ENCODE assay signal across 12 cellular contexts in the genomic region with DNA sequence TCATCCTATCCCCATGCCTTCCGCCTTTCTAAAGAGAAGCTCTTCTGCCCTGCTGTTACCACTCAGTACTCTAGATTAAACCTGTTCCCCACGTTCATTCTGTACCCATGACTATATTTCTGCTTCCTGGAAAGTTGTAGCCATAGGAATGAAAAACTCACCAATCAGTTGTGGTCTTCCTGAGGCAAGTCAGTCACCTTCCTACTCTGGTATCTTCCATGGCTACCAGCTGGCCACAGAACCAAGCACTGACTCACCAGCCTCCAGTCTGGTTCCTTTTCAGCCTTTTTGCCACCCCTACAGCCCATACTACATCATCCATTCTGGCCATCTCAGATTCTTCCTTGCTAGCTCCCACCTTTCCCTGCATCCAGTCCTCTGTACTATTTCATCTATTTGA. TPM values are rescaled to one million over a fixed set of nuclear protein-coding genes. Genes with fewer than 3 reads are reported as not detected.
DNase-seq lines count a peak whose midpoint lies in the region; ATAC-seq, FAIRE-seq and TF ChIP-seq lines count a peak whose summit lies in the region.
"Had no signal": no experiment of that assay in that cellular context is flagged by ENCODE, and none has a peak within 500 bp of the region (broad histone marks: within the 10 kb centered on the region; RNA-seq: fewer than 3 reads in every experiment).

No MANE protein-coding gene starts in this region.

- H2AFZ ChIP-seq in endothelial cell of umbilical vein (ENCODE audit: low read depth, low read length), result no peak overlapping the region

- TF ChIP-seq CTCF in CD4-positive, alpha-beta T cell (IDR thresholded peaks at IDR 0.05), result no peak
- TF ChIP-seq CTCF in endothelial cell of umbilical vein (IDR thresholded peaks at IDR 0.05; ENCODE audit: extremely low read depth in 1 of 2, insufficient read depth in 1 of 2, low read depth in 1 of 2, low read length in 2 of 2), result no peak

- POLR2A ChIA-PET in CD4-positive, alpha-beta T cell (lab: Charles Lee), result interaction anchor here (1.3 kb wide), 1 partner anchor 101 kb away, joined by 4 read pairs; no protein-coding TSS in a partner anchor
- POLR2A ChIA-PET in endothelial cell of umbilical vein (lab: Charles Lee), result interaction anchor here (0.6 kb wide), 1 partner anchor 30 kb away, joined by 3 read pairs; no protein-coding TSS in a partner anchor

- no peaks in the 10 kb centered on the region for H3K27me3 Mint-ChIP-seq in CD4-positive, alpha-beta T cell

- ATAC-seq in CD4-positive, alpha-beta T cell (ENCODE audit: poor library complexity), result no peak
- ATAC-seq in HG02642 (IDR thresholded peaks at IDR 0.05; ENCODE audit: poor library complexity, unreplicated experiment), result no peak
- ATAC-seq in GM21381 (IDR thresholded peaks at IDR 0.05; ENCODE audit: unreplicated experiment), result no peak
- no peak for ATAC-seq in GM19397 (IDR thresholded peaks at IDR 0.05; ENCODE audit: unreplicated experiment)

- DNase-seq in CD4-positive, alpha-beta T cell, result no peak
- DNase-seq in MV-4-11 (lab: John Stamatoyannopoulos, UW) (peak; percentile 41), endothelial cell of umbilical vein (ENCODE audit: low read depth, low spot score) (peak; percentile 75), non-pigmented ciliary epithelial cell (ENCODE audit: low read depth) (peak; percentile 78), GM19239 (ENCODE audit: insufficient read length, low spot score) (no peak)
- DNase-seq: DND-41, NCI-H345, retina had no signal

- CTCF ChIA-PET in CD4-positive, alpha-beta T cell (lab: Charles Lee), result no interaction called here
- CTCF ChIA-PET in endothelial cell of umbilical vein (lab: Charles Lee), result interaction anchor here (1.3 to 5.1 kb wide), 2 partner anchors 115 to 253 kb away, joined by 5 to 37 read pairs; no protein-coding TSS in a partner anchor

- H3K4me1 Mint-ChIP-seq in CD4-positive, alpha-beta T cell (ENCODE audit: low read depth), result peaks cover 15% of the 10 kb centered on the region

- no peaks in the 10 kb centered on the region for H3K9me1 ChIP-seq in endothelial cell of umbilical vein (replicated peaks; ENCODE audit: control insufficient read depth, extremely low read depth, insufficient read depth, low read length)

- peak overlapping the region; percentile 39 for H3K4me3 Mint-ChIP-seq in CD4-positive, alpha-beta T cell

- peaks cover 13% of the 10 kb centered on the region for H3K79me2 ChIP-seq in endothelial cell of umbilical vein (ENCODE audit: control insufficient read depth, insufficient read depth, low read length)

- H3K9me3 ChIP-seq in CD4-positive, alpha-beta T cell (ENCODE audit: control insufficient read depth, low read length), result no peaks in the 10 kb centered on the region
- no peaks in the 10 kb centered on the region for H3K9me3 ChIP-seq in endothelial cell of umbilical vein (replicated peaks; ENCODE audit: control insufficient read depth, insufficient read depth, low read length)

- peak overlapping the region; percentile 3 for H3K4me2 ChIP-seq in endothelial cell of umbilical vein (ENCODE audit: insufficient read depth, low read length)

- peaks cover 0 to 17% of the 10 kb centered on the region in 2 experiments for H3K36me3 ChIP-seq in endothelial cell of umbilical vein (ENCODE audit: control insufficient read depth in 2 of 2, extremely low read depth in 1 of 2, insufficient read depth in 2 of 2, low read length in 2 of 2)

- FAIRE-seq in endothelial cell of umbilical vein (lab: Jason Lieb, UNC) (no peak), GM19239 (lab: Jason Lieb, UNC) (no peak)
- FAIRE-seq: islet of Langerhans had no signal

- no peak for TF ChIP-seq POLR2A in endothelial cell of umbilical vein (IDR thresholded peaks at IDR 0.05; ENCODE audit: low read depth, low read length)

- peak overlapping the region; percentile 39 for H3K9ac ChIP-seq in endothelial cell of umbilical vein (replicated peaks; ENCODE audit: extremely low read depth, insufficient read depth, low read length)

- H3K4me1 ChIP-seq in endothelial cell of umbilical vein (ENCODE audit: control insufficient read depth, extremely low read depth, insufficient read depth, low read length), result peaks cover 40% of the 10 kb centered on the region

- no peak overlapping the region for H3K4me3 ChIP-seq in endothelial cell of umbilical vein (replicated peaks in 1 of 3; ENCODE audit: insufficient read depth in 1 of 3, low read depth in 1 of 3, low read length in 3 of 3)

- peaks cover 9% of the 10 kb centered on the region for H3K36me3 Mint-ChIP-seq in CD4-positive, alpha-beta T cell (ENCODE audit: low read depth)

- no peaks in the 10 kb centered on the region for H4K20me1 ChIP-seq in endothelial cell of umbilical vein (replicated peaks; ENCODE audit: control insufficient read depth, extremely low read depth, insufficient read depth, low read length)

- intact Hi-C loops in CD4-positive, alpha-beta T cell (cut with DNase I, micrococcal nuclease), result loop anchor here in 1 of 2 experiments (10.0 kb wide), 1 partner anchor 992 kb away; the partner anchor contains the start of gene OPA1
- intact Hi-C loops in endothelial cell of umbilical vein (cut with micrococcal nuclease), result loop anchor here (2.0 kb wide), 1 partner anchor 26 kb away; no protein-coding TSS in a partner anchor

- dilution Hi-C loops in endothelial cell of umbilical vein (cut with MboI; ENCODE audit: extremely low pct_ligation_motif_present, low sequenced_read_pairs), result no loop called here

- H3K9me3 Mint-ChIP-seq in CD4-positive, alpha-beta T cell, result peaks cover 10% of the 10 kb centered on the region

- H3K27ac ChIP-seq in CD4-positive, alpha-beta T cell (ENCODE audit: low read depth, low read length), result no peak overlapping the region
- peak overlapping the region; percentile 81 for H3K27ac ChIP-seq in endothelial cell of umbilical vein (ENCODE audit: insufficient read depth, low read depth, low read length)

- H3K27ac Mint-ChIP-seq in CD4-positive, alpha-beta T cell, result no peak overlapping the region

- no TSS peak for BruUV-seq in endothelial cell of umbilical vein (replicated peaks; lab: Mats Ljungman, UMichigan)

- H3K27me3 ChIP-seq in CD4-positive, alpha-beta T cell (ENCODE audit: control insufficient read depth, insufficient read depth, low read length), result no peaks in the 10 kb centered on the region
- no peaks in the 10 kb centered on the region for H3K27me3 ChIP-seq in endothelial cell of umbilical vein (ENCODE audit: control insufficient read depth in 2 of 2, insufficient read depth in 2 of 2, low read length in 2 of 2)

TF ChIP-seq in endothelial cell of umbilical vein, 7 proteins besides CTCF, POLR2A, EP300 and RAD21:
- TF ChIP-seq MAX (IDR thresholded peaks at IDR 0.05; ENCODE audit: insufficient read depth, insufficient read length) (no peak), FOS (IDR thresholded peaks at IDR 0.05; ENCODE audit: borderline replicate concordance, insufficient read depth, low read length) (peak; percentile 66), EZH2 (IDR thresholded peaks at IDR 0.05; ENCODE audit: borderline replicate concordance, low read depth, low read length, severe bottlenecking) (no peak), GATA2 (IDR thresholded peaks at IDR 0.05; ENCODE audit: insufficient read depth, insufficient read length, low read depth, low read length) (peak; percentile 12), POLR2AphosphoS5 (IDR thresholded peaks at IDR 0.05; ENCODE audit: insufficient read depth, low read depth, low read length) (peak; percentile 35), MYC (IDR thresholded peaks at IDR 0.05; ENCODE audit: low read depth, low read length) (no peak), JUN (IDR thresholded peaks at IDR 0.05; ENCODE audit: borderline replicate concordance, insufficient read depth, insufficient read length, low read depth) (peak; percentile 6)
TF ChIP-seq in endothelial cell of umbilical vein: peak in this region for 4.

RNA-seq across cellular contexts. Expression of gene TMEM44, which starts 46.4 kb away (rescaled TPM):
- total RNA-seq in CD4-positive, alpha-beta T cell, result 1 to 10 TPM in 1 of 2 experiments, under 1 TPM in 1; 0.98 to 1.1 TPM
- 115 and 125 TPM in 2 replicates for total RNA-seq in endothelial cell of umbilical vein
- 88.8 and 93.8 TPM in 2 replicates for polyA plus RNA-seq in endothelial cell of umbilical vein
- 73.3 and 74.2 TPM in 2 replicates for polyA plus RNA-seq in endothelial cell of umbilical vein (2011; cell fraction: cytosol; rRNA removed)
- polyA plus RNA-seq in endothelial cell of umbilical vein (2011; cell fraction: nucleus; rRNA removed), result 348 and 401 TPM in 2 replicates
- polyA plus RNA-seq in endothelial cell of umbilical vein (2012), result 34.9 and 42.8 TPM in 2 replicates
- polyA minus RNA-seq in endothelial cell of umbilical vein, result 87.1 and 91.8 TPM in 2 replicates
- polyA minus RNA-seq in endothelial cell of umbilical vein (2011; cell fraction: cytosol; rRNA and poly(A)+ RNA removed), result 7.1 TPM
- 95.3 and 107 TPM in 2 replicates for polyA minus RNA-seq in endothelial cell of umbilical vein (2011; cell fraction: nucleus; rRNA and poly(A)+ RNA removed)

Comparison
In these comparisons a context has a peak if more than half of its experiments do, and no peak if none do; other contexts are left out.
1. DNase-seq: peak in MV-4-11 (single experiment), endothelial cell of umbilical vein (single experiment) and non-pigmented ciliary epithelial cell (single experiment); none in CD4-positive, alpha-beta T cell (0 of 10) and GM19239 (single experiment).
2. RNA of gene TMEM44, which starts 46.4 kb away (total RNA-seq): 115 to 125 TPM in endothelial cell of umbilical vein; 0.98 to 1.1 TPM in CD4-positive, alpha-beta T cell; every median in the first group is over 10 times any median in the second.